In the genomic region with DNA sequence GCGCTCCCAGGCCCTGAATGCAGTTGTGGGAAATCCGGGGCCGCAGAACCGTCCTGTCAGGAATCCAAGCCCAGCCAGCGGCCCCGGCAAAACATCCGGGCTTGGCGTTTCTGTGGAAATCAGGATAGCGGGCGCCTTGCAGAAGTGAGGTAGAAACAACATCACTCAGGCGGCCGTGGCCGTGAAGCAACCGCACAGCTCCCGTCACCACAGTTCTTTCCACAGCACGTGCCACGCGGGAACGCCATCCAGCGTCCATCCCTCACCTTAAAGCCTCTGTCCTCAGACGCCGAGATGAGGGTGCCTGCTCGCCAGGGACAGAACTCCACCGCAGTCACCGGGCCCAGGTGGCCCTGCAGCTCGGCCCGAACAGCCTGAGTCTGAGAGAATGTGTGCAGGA, we compare ENCODE assay signal across 30 cellular contexts.
"Had no signal": no experiment of that assay in that cellular context is flagged by ENCODE, and none has a peak within 500 bp of the region (broad histone marks: within the 10 kb centered on the region; RNA-seq: fewer than 3 reads in every experiment).

No MANE protein-coding gene starts in this region.

- H3K27ac Mint-ChIP-seq: activated CD4-positive, alpha-beta memory T cell treated with anti-CD3 and anti-CD28 coated beads, Interleukin-2, amount 10 ng/mL, durations not matched to agents 7 days and 5 days; activated CD4-positive, alpha-beta T cell treated with anti-CD3 and anti-CD28 coated beads for 36 hours; activated CD4-positive, alpha-beta T cell treated with anti-CD3 and anti-CD28 coated beads, Interleukin-2, amount 10 ng/mL, durations not matched to agents 24 days and 14 days; activated naive CD4-positive, alpha-beta T cell treated with anti-CD3 and anti-CD28 coated beads, Interleukin-2, amount 10 ng/mL, durations not matched to agents 7 days and 5 days; activated naive CD8-positive, alpha-beta T cell treated with anti-CD3 and anti-CD28 coated beads, Interleukin-2, amount 10 ng/mL, durations not matched to agents 7 days and 5 days; activated T-cell treated with anti-CD3 and anti-CD28 coated beads, Interleukin-2, amount 50 U/mL, for 24 hours; activated T-cell treated with anti-CD3 and anti-CD28 coated beads, Interleukin-2, amount 50 U/mL, for 72 hours; brain had no signal

- H3K27ac ChIP-seq: ascending aorta, breast epithelium, cardiac muscle cell, colonic mucosa, epithelial cell of prostate, gastrocnemius medialis, heart left ventricle had no signal

- H3K9me3 ChIP-seq: ascending aorta, breast epithelium, colonic mucosa, gastrocnemius medialis, heart left ventricle had no signal

- H3K4me1 ChIP-seq: ascending aorta, breast epithelium, colonic mucosa, gastrocnemius medialis had no signal

- FAIRE-seq: endometrium, endothelial cell of umbilical vein had no signal

- H3K4me3 ChIP-seq: ascending aorta, breast epithelium, cardiac muscle cell, colonic mucosa, gastrocnemius medialis, heart left ventricle had no signal

- H3K4me3 Mint-ChIP-seq: activated CD4-positive, alpha-beta memory T cell treated with anti-CD3 and anti-CD28 coated beads, Interleukin-2, amount 10 ng/mL, durations not matched to agents 7 days and 5 days; activated CD4-positive, alpha-beta T cell treated with anti-CD3 and anti-CD28 coated beads for 36 hours; activated CD4-positive, alpha-beta T cell treated with anti-CD3 and anti-CD28 coated beads, Interleukin-2, amount 10 ng/mL, durations not matched to agents 24 days and 14 days; activated naive CD4-positive, alpha-beta T cell treated with anti-CD3 and anti-CD28 coated beads, Interleukin-2, amount 10 ng/mL, durations not matched to agents 7 days and 5 days; activated naive CD8-positive, alpha-beta T cell treated with anti-CD3 and anti-CD28 coated beads, Interleukin-2, amount 10 ng/mL, durations not matched to agents 7 days and 5 days; activated T-cell treated with anti-CD3 and anti-CD28 coated beads, Interleukin-2, amount 50 U/mL, for 24 hours; activated T-cell treated with anti-CD3 and anti-CD28 coated beads, Interleukin-2, amount 50 U/mL, for 72 hours; brain had no signal

- H3K4me1 Mint-ChIP-seq: brain had no signal

- DNase-seq: activated CD4-positive, alpha-beta memory T cell treated with anti-CD3 and anti-CD28 coated beads, Interleukin-2, amount 10 ng/mL, durations not matched to agents 7 days and 5 days; activated CD4-positive, alpha-beta T cell treated with anti-CD3 and anti-CD28 coated beads for 36 hours; activated CD4-positive, alpha-beta T cell treated with anti-CD3 and anti-CD28 coated beads, Interleukin-2, amount 10 ng/mL, durations not matched to agents 24 days and 14 days; activated CD4-positive, CD25-positive, alpha-beta regulatory T cell; activated CD4-positive, CD25-positive, alpha-beta regulatory T cell treated with anti-CD3 and anti-CD28 coated beads, Interleukin-2, amount 50 U/mL, for 72 hours; activated CD8-positive, alpha-beta memory T cell treated with anti-CD3 and anti-CD28 coated beads, Interleukin-2, amount 50 U/mL, for 48 hours; activated gamma-delta T cell; activated naive CD4-positive, alpha-beta T cell; activated naive CD4-positive, alpha-beta T cell treated with anti-CD3 and anti-CD28 coated beads, Interleukin-2, amount 10 ng/mL, durations not matched to agents 7 days and 5 days; activated naive CD8-positive, alpha-beta T cell treated with anti-CD3 and anti-CD28 coated beads, Interleukin-2, amount 10 ng/mL, durations not matched to agents 7 days and 5 days; activated T-cell treated with anti-CD3 and anti-CD28 coated beads for 4 hours; activated T-cell treated with anti-CD3 and anti-CD28 coated beads, Interleukin-2, amount 50 U/mL, for 24 hours; activated T-cell treated with anti-CD3 and anti-CD28 coated beads, Interleukin-2, amount 50 U/mL, for 72 hours; central memory CD4-positive, alpha-beta T cell; cerebellar nuclear complex; colonic mucosa; effector CD8-positive, alpha-beta T cell; foreskin fibroblast; gastrocnemius medialis; glutamatergic neuron; heart left ventricle; T-helper 2 cell had no signal

- H3K27me3 Mint-ChIP-seq: activated CD4-positive, alpha-beta memory T cell treated with anti-CD3 and anti-CD28 coated beads, Interleukin-2, amount 10 ng/mL, durations not matched to agents 7 days and 5 days; activated CD4-positive, alpha-beta T cell treated with anti-CD3 and anti-CD28 coated beads for 36 hours; activated CD4-positive, alpha-beta T cell treated with anti-CD3 and anti-CD28 coated beads, Interleukin-2, amount 10 ng/mL, durations not matched to agents 24 days and 14 days; activated naive CD4-positive, alpha-beta T cell treated with anti-CD3 and anti-CD28 coated beads, Interleukin-2, amount 10 ng/mL, durations not matched to agents 7 days and 5 days; activated naive CD8-positive, alpha-beta T cell treated with anti-CD3 and anti-CD28 coated beads, Interleukin-2, amount 10 ng/mL, durations not matched to agents 7 days and 5 days; activated T-cell treated with anti-CD3 and anti-CD28 coated beads, Interleukin-2, amount 50 U/mL, for 24 hours had no signal

- H3K9me3 Mint-ChIP-seq: activated CD4-positive, alpha-beta memory T cell treated with anti-CD3 and anti-CD28 coated beads, Interleukin-2, amount 10 ng/mL, durations not matched to agents 7 days and 5 days; activated CD4-positive, alpha-beta T cell treated with anti-CD3 and anti-CD28 coated beads, Interleukin-2, amount 10 ng/mL, durations not matched to agents 24 days and 14 days; activated naive CD4-positive, alpha-beta T cell treated with anti-CD3 and anti-CD28 coated beads, Interleukin-2, amount 10 ng/mL, durations not matched to agents 7 days and 5 days; activated naive CD4-positive, alpha-beta T cell treated with anti-CD3 and anti-CD28 coated beads, Interleukin-2, amount 50 U/mL, for 72 hours; activated naive CD8-positive, alpha-beta T cell treated with anti-CD3 and anti-CD28 coated beads, Interleukin-2, amount 10 ng/mL, durations not matched to agents 7 days and 5 days; activated T-cell treated with anti-CD3 and anti-CD28 coated beads, Interleukin-2, amount 50 U/mL, for 24 hours; activated T-cell treated with anti-CD3 and anti-CD28 coated beads, Interleukin-2, amount 50 U/mL, for 72 hours; brain had no signal

- ATAC-seq: activated CD4-positive, alpha-beta T cell treated with anti-CD3 and anti-CD28 coated beads for 36 hours; activated naive CD4-positive, alpha-beta T cell treated with anti-CD3 and anti-CD28 coated beads, Interleukin-2, amount 50 U/mL, for 72 hours; activated T-cell treated with anti-CD3 and anti-CD28 coated beads, Interleukin-2, amount 50 U/mL, for 72 hours; gastrocnemius medialis; heart left ventricle had no signal

- H3K36me3 ChIP-seq: breast epithelium, colonic mucosa had no signal

- H3K27me3 ChIP-seq: ascending aorta, breast epithelium, cardiac muscle cell, colonic mucosa, gastrocnemius medialis, heart left ventricle had no signal
